In the genomic region with DNA sequence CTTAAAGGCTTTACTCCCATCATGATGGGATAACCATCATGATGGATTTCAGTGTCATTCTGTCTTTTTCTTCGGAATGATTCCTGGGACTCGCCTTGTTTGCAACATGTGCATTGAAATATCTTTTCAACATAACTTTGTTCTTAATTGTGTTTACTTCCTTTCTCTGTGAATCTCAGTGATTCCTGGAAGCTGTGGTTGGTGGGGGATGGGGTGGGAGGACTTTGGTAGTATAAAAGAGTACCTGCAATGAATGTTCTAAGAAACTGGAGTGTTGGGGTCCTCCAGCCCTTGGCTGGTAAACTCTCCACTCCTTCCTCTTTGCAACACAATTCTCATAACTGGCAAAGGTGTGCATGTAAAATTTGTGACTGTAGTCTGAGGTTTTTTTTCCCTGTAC, we compare ENCODE assay signal across 1 cellular context.
TF ChIP-seq lines count a peak whose summit lies in the region.

No MANE protein-coding gene starts in this region.

TF ChIP-seq in K562, 482 proteins besides CTCF, POLR2A, EP300 and RAD21 (continued from another document):
- no peak for TF ChIP-seq POU5F1 (IDR thresholded peaks at IDR 0.05; ENCODE audit: borderline replicate concordance, low read depth, low read length, partially characterized antibody)
- 0 out of 2 replicates have a peak, but pooled peaks have one; percentile 2 for TF ChIP-seq CTBP1 (IDR thresholded peaks at IDR 0.05; ENCODE audit: borderline replicate concordance)
